ENCODE assay signal across 8 cellular contexts in the genomic region with DNA sequence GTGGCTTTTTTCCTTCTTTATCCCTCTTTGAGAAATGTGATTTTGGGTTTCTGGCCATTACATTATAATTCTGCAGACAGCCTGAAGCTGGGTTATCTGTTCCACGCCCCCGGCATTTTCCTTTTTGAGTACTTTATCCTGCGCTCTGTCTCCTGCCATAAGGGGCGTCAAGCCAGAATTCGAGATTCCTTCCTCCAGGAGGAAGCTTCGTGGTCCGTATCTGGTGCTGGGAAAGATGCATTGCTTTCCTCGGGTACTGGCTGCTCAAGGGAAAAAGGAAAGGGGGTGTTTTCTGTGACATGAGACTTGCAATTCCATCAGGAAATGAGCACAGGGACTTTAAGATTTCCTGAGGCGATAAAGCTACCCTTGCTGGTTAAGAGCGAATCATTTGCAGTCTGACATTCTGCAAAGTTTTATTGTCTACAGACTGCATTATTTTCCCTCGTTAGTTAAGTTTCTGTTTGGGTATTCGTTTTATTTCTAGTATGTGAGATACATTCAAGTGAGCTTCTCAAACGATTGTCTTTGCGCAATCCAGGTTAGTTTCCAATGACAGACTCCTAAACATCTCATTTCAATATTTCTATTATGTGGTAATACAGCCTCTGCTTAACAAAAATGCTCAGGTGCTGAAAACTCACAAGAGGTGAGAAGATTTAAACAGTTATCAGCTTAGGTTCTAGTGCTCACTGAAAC. TPM values are rescaled to one million over a fixed set of nuclear protein-coding genes. Genes with fewer than 3 reads are reported as not detected.
DNase-seq lines count a peak whose midpoint lies in the region; ATAC-seq and TF ChIP-seq lines count a peak whose summit lies in the region.

No MANE protein-coding gene starts in this region.

- H3K27ac Mint-ChIP-seq in activated CD4-positive, alpha-beta memory T cell treated with anti-CD3 and anti-CD28 coated beads for 36 hours = peak overlapping the region; percentile 3

- H3K27ac ChIP-seq in gastroesophageal sphincter (peak overlapping the region; percentile 24 to 84 (median 80)), neutrophil (no peak overlapping the region)

- CTCF ChIA-PET in activated CD4-positive, alpha-beta memory T cell treated with anti-CD3 and anti-CD28 coated beads for 36 hours (lab: Charles Lee) = interaction anchor here (1.0 to 2.5 kb wide), 8 partner anchors 10 to 121 kb away, joined by 4 to 15 read pairs (median 6); no protein-coding TSS in a partner anchor

- POLR2A ChIA-PET in activated CD4-positive, alpha-beta memory T cell treated with anti-CD3 and anti-CD28 coated beads for 36 hours (lab: Charles Lee) = interaction anchor here (1.1 to 1.8 kb wide), 6 partner anchors 8 to 128 kb away, joined by 3 to 7 read pairs (median 4); a partner anchor contains a TSS

- DNase-seq in DMS 273 (lab: John Stamatoyannopoulos, UW; ENCODE audit: unreplicated experiment) (peak; percentile 73), DMS 273 treated with DMSO at 0.1 percent for 48 hours (lab: John Stamatoyannopoulos, UW) (no peak), HuH-7 (ENCODE audit: low spot score) (peak; percentile 20), NCI-H2029 (lab: John Stamatoyannopoulos, UW) (no peak)
- DNase-seq in activated CD4-positive, alpha-beta memory T cell treated with anti-CD3 and anti-CD28 coated beads for 36 hours = no peak

- TF ChIP-seq EP300 in gastroesophageal sphincter (IDR thresholded peaks at IDR 0.05) = no peak

- no peak for TF ChIP-seq POLR2A in gastroesophageal sphincter (IDR thresholded peaks at IDR 0.05)

- no peaks in the 10 kb centered on the region for H3K9me3 ChIP-seq in gastroesophageal sphincter
- H3K9me3 ChIP-seq in neutrophil = no peaks in the 10 kb centered on the region

- H3K36me3 ChIP-seq in gastroesophageal sphincter = peaks cover 0 to 14% of the 10 kb centered on the region in 2 donors
- H3K36me3 ChIP-seq in neutrophil = no peaks in the 10 kb centered on the region

- H3K4me3 Mint-ChIP-seq in activated CD4-positive, alpha-beta memory T cell treated with anti-CD3 and anti-CD28 coated beads for 36 hours = peak overlapping the region; percentile 65

- TF ChIP-seq CTCF in gastroesophageal sphincter (IDR thresholded peaks at IDR 0.05) = peak in 2 of 4 experiments; percentile 31 to 38
- TF ChIP-seq CTCF in neutrophil (IDR thresholded peaks at IDR 0.05) = no peak

- H3K27me3 ChIP-seq in gastroesophageal sphincter = no peaks in the 10 kb centered on the region
- H3K27me3 ChIP-seq in neutrophil = peaks cover 74% of the 10 kb centered on the region

- WGBS in gastroesophageal sphincter (ENCODE audit: low coverage in 1 of 2), 2 donors = 3 to 6% methylated on average over 13 of the region's 14 CpGs

- peak; percentile 61 for ATAC-seq in gastroesophageal sphincter
- no peak for ATAC-seq in GM19467 (IDR thresholded peaks at IDR 0.05; ENCODE audit: unreplicated experiment)

- H3K27me3 Mint-ChIP-seq in activated CD4-positive, alpha-beta memory T cell treated with anti-CD3 and anti-CD28 coated beads for 36 hours = no peaks in the 10 kb centered on the region

- H3K4me1 ChIP-seq in gastroesophageal sphincter = peaks cover 0 to 16% (median 0%) of the 10 kb centered on the region in 3 donors
- H3K4me1 ChIP-seq in neutrophil (ENCODE audit: control insufficient read depth in 1 of 2, insufficient read depth in 1 of 2, low read depth in 1 of 2, low read length in 1 of 2) = peaks cover 23 to 29% of the 10 kb centered on the region in 2 experiments

- H3K4me1 Mint-ChIP-seq in activated CD4-positive, alpha-beta memory T cell treated with anti-CD3 and anti-CD28 coated beads for 36 hours (ENCODE audit: low read depth) = peaks cover 37% of the 10 kb centered on the region

- H3K9me3 Mint-ChIP-seq in activated CD4-positive, alpha-beta memory T cell treated with anti-CD3 and anti-CD28 coated beads for 36 hours = no peaks in the 10 kb centered on the region

- H3K36me3 Mint-ChIP-seq in activated CD4-positive, alpha-beta memory T cell treated with anti-CD3 and anti-CD28 coated beads for 36 hours = peaks cover 2% of the 10 kb centered on the region

- peak overlapping the region; percentile 65 to 70 for H3K4me3 ChIP-seq in gastroesophageal sphincter
- H3K4me3 ChIP-seq in neutrophil (ENCODE audit: low read depth in 1 of 2, low read length in 1 of 2) = peak overlapping the region; percentile 22 to 47

- intact Hi-C loops in activated CD4-positive, alpha-beta memory T cell treated with anti-CD3 and anti-CD28 coated beads for 36 hours (cut with micrococcal nuclease) = loop anchor here (1.0 to 10.0 kb wide), 4 partner anchors 15 to 169 kb away; a partner anchor contains a TSS

RNA-seq across cellular contexts. Expression of a gene that starts 0.7 kb away (rescaled TPM):
- total RNA-seq in activated CD4-positive, alpha-beta memory T cell treated with anti-CD3 and anti-CD28 coated beads for 36 hours = 1 to 10 TPM in 1 of 2 experiments, under 1 TPM in 1; 0.74 to 1.1 TPM
- 1 to 10 TPM; 1.9 to 2.6 (median 2.2) TPM for total RNA-seq in gastroesophageal sphincter

RNA-seq across cellular contexts. Expression of a gene that starts 37.6 kb away (rescaled TPM):
- 10 to 100 TPM; 24.2 to 27.5 TPM for total RNA-seq in activated CD4-positive, alpha-beta memory T cell treated with anti-CD3 and anti-CD28 coated beads for 36 hours
- 10 to 100 TPM in 2 of 4 donors, 1 to 10 TPM in 2; 7.4 to 12.5 (median 9.8) TPM for total RNA-seq in gastroesophageal sphincter

RNA-seq across cellular contexts. Expression of a gene that starts 38.6 kb away (rescaled TPM):
- total RNA-seq in activated CD4-positive, alpha-beta memory T cell treated with anti-CD3 and anti-CD28 coated beads for 36 hours = 10 to 100 TPM; 29.8 to 31.8 TPM
- total RNA-seq in gastroesophageal sphincter = 10 to 100 TPM; 39.8 to 71.1 (median 44.5) TPM

Comparison
In these comparisons a context has a peak if more than half of its experiments do, and no peak if none do; other contexts are left out.
1. DNase-seq: peak in DMS 273 (single experiment) and HuH-7 (single experiment); none in DMS 273 treated with DMSO at 0.1 percent for 48 hours (single experiment), activated CD4-positive, alpha-beta memory T cell treated with anti-CD3 and anti-CD28 coated beads for 36 hours (single experiment) and NCI-H2029 (single experiment).